Comparison of ENCODE assay signal across 8 cellular contexts in genomic region chr5:69042915-69043795, GRCh38. TPM values are rescaled to one million over a fixed set of nuclear protein-coding genes. Genes with fewer than 3 reads are reported as not detected.
A peak's percentile ranks its signal among the peaks of the same experiment; 100 is the strongest.
DNase-seq lines count a peak whose midpoint lies in the region; ATAC-seq and TF ChIP-seq lines count a peak whose summit lies in the region.

No MANE protein-coding gene starts in this region.

- H3K4me1 Mint-ChIP-seq in natural killer cell: peaks cover 8 to 10% of the 10 kb centered on the region in 2 donors

- H3K4me3 Mint-ChIP-seq in natural killer cell: peak overlapping the region; percentile 91

- H3K27me3 Mint-ChIP-seq in natural killer cell (ENCODE audit: low read depth in 2 of 2): no peaks in the 10 kb centered on the region

- no peaks in the 10 kb centered on the region for H3K9me3 Mint-ChIP-seq in natural killer cell

- H3K36me3 ChIP-seq in KOPT-K1 (ENCODE audit: insufficient read depth, low read length) (no peaks in the 10 kb centered on the region), Panc1 (ENCODE audit: control insufficient read depth, insufficient read depth, low read length) (no peaks in the 10 kb centered on the region)

- H3K4me3 ChIP-seq in Panc1 (ENCODE audit: low read depth in 2 of 2, low read length in 2 of 2): peak overlapping the region; percentile 50 to 86

- peak; percentile 80 for TF ChIP-seq CTCF in Panc1 (IDR thresholded peaks at IDR 0.05)
- TF ChIP-seq CTCF in natural killer cell (IDR thresholded peaks at IDR 0.05): peak; percentile 86

- no TSS peak for BruUV-seq in Panc1 (replicated peaks; lab: Mats Ljungman, UMichigan)

- peak overlapping the region; percentile 85 to 91 for H3K27ac Mint-ChIP-seq in natural killer cell

- CTCF ChIA-PET in Panc1 (lab: Charles Lee): interaction anchor here (0.6 to 0.9 kb wide), 4 partner anchors 51 to 433 kb away, joined by 3 to 4 read pairs (median 3); partner anchors contain the start of gene SLC30A5

- no peaks in the 10 kb centered on the region for H3K36me3 Mint-ChIP-seq in natural killer cell

- POLR2A ChIA-PET in Panc1 (lab: Charles Lee): no interaction called here

- in situ Hi-C loops in Panc1 (cut with HindIII; ENCODE audit: low pct_unique_long_range_greater_than_20kb, low sequenced_read_pairs): no loop called here

- no peaks in the 10 kb centered on the region for H3K27me3 ChIP-seq in Panc1 (ENCODE audit: control insufficient read depth, insufficient read depth, low read length)

- peak; percentile 95 for ATAC-seq in GM21717 (IDR thresholded peaks at IDR 0.05; ENCODE audit: unreplicated experiment)
- peak; percentile 95 for ATAC-seq in Panc1
- peak; percentile 97 to 98 (median 98) for ATAC-seq in natural killer cell

- H3K27ac ChIP-seq in KOPT-K1 (ENCODE audit: low read depth, low read length, poor library complexity, severe bottlenecking) (peak overlapping the region; percentile 70), Panc1 (ENCODE audit: low read length) (peak overlapping the region; percentile 65)

- H3K9me3 ChIP-seq in KOPT-K1 (ENCODE audit: insufficient read depth, low read length, poor library complexity, severe bottlenecking) (no peaks in the 10 kb centered on the region), Panc1 (ENCODE audit: control insufficient read depth, insufficient read depth, low read depth, low read length) (no peaks in the 10 kb centered on the region)

- intact Hi-C loops in Panc1 (cut with micrococcal nuclease; ENCODE audit: unreplicated experiment) (loop anchor here (10.0 kb wide), 1 partner anchor 52 kb away; the partner anchor contains the start of gene SLC30A5), natural killer cell (cut with micrococcal nuclease) (no loop called here)

- DNase-seq in DMS153 treated with DMSO at 0.1 percent for 48 hours (lab: John Stamatoyannopoulos, UW; ENCODE audit: unreplicated experiment) (peak; percentile 41), Panc1 (ENCODE audit: low read depth, low spot score) (peak; percentile 89), fibroblast of gingiva (ENCODE audit: low read depth) (peak; percentile 87), natural killer cell (peak; percentile 61)
- DNase-seq in activated T-cell treated with anti-CD3 and anti-CD28 coated beads, Interleukin-2, amount 50 U/mL, for 48 hours: peak; percentile 59 to 81
- peak; percentile 40 to 94 (median 80) for DNase-seq in stimulated activated naive CD4-positive, alpha-beta T cell (lab: John Stamatoyannopoulos, UW)

- H3K4me1 ChIP-seq in Panc1 (ENCODE audit: control insufficient read depth, insufficient read depth, low read length): peaks cover 4% of the 10 kb centered on the region; the same call in 1 of the 2 replicates

RNA-seq across cellular contexts. Expression of gene SLC30A5, which starts 50.7 kb away (rescaled TPM):
- 61.3 TPM for total RNA-seq in Panc1 (2021; ENCODE audit: unreplicated experiment)
- 73.3 TPM for polyA plus RNA-seq in Panc1 (2012; ENCODE audit: insufficient read length)
- total RNA-seq in natural killer cell: 10 to 100 TPM; 17.8 to 30.1 (median 26.7) TPM

Comparison
In these comparisons a context has a peak if more than half of its experiments do, and no peak if none do; other contexts are left out.
1. Peak in every context shown above with its lines: DNase-seq, ATAC-seq, H3K4me3 ChIP-seq and H3K27ac ChIP-seq.